In the genomic region with DNA sequence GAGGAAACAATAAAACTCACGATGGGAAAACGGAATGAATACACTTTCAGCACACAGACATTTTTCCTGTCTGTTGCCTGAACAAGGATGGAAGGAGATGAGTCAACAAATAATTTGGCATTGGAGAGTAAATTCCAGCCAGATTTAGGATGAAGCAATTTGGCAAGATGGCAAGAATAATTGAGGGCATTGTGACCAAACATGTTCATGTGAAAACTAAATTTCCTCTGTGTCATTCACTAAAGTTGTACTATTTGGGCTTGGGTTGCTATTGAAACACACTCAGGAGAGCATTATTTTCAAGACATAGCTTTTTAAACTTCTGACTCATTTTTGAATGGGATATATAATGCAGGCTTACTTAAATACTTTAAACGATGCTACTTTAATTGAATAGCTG, we compare ENCODE assay signal across 2 cellular contexts.
TF ChIP-seq lines count a peak whose summit lies in the region.

No MANE protein-coding gene starts in this region.

TF ChIP-seq in SK-N-SH treated with all-trans-retinoic acid at 6 μM for 48 hours, 23 proteins besides CTCF, POLR2A, EP300 and RAD21:
- TF ChIP-seq, protein P1, sequence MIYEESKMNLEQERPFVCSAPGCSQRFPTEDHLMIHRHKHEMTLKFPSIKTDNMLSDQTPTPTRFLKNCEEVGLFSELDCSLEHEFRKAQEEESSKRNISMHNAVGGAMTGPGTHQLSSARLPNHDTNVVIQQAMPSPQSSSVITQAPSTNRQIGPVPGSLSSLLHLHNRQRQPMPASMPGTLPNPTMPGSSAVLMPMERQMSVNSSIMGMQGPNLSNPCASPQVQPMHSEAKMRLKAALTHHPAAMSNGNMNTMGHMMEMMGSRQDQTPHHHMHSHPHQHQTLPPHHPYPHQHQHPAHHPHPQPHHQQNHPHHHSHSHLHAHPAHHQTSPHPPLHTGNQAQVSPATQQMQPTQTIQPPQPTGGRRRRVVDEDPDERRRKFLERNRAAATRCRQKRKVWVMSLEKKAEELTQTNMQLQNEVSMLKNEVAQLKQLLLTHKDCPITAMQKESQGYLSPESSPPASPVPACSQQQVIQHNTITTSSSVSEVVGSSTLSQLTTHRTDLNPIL (CRISPR knock-in tag; IDR thresholded peaks at IDR 0.05; ENCODE audit: low read depth) = no peak
- TF ChIP-seq ZNF70 (CRISPR knock-in tag; IDR thresholded peaks at IDR 0.05) (no peak), OSR1 (CRISPR knock-in tag; IDR thresholded peaks at IDR 0.05) (no peak), TCF4 (CRISPR knock-in tag; IDR thresholded peaks at IDR 0.05; ENCODE audit: borderline replicate concordance) (no peak), RARB (CRISPR knock-in tag; IDR thresholded peaks at IDR 0.05) (no peak), ZC3H10 (CRISPR knock-in tag; IDR thresholded peaks at IDR 0.05) (no peak), SNAI2 (CRISPR knock-in tag; IDR thresholded peaks at IDR 0.05) (no peak), ZFP30 (CRISPR knock-in tag; IDR thresholded peaks at IDR 0.05) (no peak), PPARA (CRISPR knock-in tag; IDR thresholded peaks at IDR 0.05; ENCODE audit: borderline replicate concordance) (no peak), CSDC2 (CRISPR knock-in tag; IDR thresholded peaks at IDR 0.05) (no peak), ZNF8 (CRISPR knock-in tag; IDR thresholded peaks at IDR 0.05) (no peak), GLIS3 (CRISPR knock-in tag; IDR thresholded peaks at IDR 0.05) (no peak), ISL1 (CRISPR knock-in tag; IDR thresholded peaks at IDR 0.05) (no peak), ESRRG (CRISPR knock-in tag; IDR thresholded peaks at IDR 0.05) (no peak), BACH2 (CRISPR knock-in tag; IDR thresholded peaks at IDR 0.05; ENCODE audit: borderline replicate concordance) (no peak)
- TF ChIP-seq, protein P2, sequence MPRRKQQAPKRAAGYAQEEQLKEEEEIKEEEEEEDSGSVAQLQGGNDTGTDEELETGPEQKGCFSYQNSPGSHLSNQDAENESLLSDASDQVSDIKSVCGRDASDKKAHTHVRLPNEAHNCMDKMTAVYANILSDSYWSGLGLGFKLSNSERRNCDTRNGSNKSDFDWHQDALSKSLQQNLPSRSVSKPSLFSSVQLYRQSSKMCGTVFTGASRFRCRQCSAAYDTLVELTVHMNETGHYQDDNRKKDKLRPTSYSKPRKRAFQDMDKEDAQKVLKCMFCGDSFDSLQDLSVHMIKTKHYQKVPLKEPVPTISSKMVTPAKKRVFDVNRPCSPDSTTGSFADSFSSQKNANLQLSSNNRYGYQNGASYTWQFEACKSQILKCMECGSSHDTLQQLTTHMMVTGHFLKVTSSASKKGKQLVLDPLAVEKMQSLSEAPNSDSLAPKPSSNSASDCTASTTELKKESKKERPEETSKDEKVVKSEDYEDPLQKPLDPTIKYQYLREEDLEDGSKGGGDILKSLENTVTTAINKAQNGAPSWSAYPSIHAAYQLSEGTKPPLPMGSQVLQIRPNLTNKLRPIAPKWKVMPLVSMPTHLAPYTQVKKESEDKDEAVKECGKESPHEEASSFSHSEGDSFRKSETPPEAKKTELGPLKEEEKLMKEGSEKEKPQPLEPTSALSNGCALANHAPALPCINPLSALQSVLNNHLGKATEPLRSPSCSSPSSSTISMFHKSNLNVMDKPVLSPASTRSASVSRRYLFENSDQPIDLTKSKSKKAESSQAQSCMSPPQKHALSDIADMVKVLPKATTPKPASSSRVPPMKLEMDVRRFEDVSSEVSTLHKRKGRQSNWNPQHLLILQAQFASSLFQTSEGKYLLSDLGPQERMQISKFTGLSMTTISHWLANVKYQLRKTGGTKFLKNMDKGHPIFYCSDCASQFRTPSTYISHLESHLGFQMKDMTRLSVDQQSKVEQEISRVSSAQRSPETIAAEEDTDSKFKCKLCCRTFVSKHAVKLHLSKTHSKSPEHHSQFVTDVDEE (CRISPR knock-in tag; IDR thresholded peaks at IDR 0.05) = no peak
- TF ChIP-seq, protein P3, sequence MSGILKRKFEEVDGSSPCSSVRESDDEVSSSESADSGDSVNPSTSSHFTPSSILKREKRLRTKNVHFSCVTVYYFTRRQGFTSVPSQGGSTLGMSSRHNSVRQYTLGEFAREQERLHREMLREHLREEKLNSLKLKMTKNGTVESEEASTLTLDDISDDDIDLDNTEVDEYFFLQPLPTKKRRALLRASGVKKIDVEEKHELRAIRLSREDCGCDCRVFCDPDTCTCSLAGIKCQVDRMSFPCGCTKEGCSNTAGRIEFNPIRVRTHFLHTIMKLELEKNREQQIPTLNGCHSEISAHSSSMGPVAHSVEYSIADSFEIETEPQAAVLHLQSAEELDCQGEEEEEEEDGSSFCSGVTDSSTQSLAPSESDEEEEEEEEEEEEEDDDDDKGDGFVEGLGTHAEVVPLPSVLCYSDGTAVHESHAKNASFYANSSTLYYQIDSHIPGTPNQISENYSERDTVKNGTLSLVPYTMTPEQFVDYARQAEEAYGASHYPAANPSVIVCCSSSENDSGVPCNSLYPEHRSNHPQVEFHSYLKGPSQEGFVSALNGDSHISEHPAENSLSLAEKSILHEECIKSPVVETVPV (CRISPR knock-in tag; IDR thresholded peaks at IDR 0.05) = no peak
- TF ChIP-seq, protein P4, sequence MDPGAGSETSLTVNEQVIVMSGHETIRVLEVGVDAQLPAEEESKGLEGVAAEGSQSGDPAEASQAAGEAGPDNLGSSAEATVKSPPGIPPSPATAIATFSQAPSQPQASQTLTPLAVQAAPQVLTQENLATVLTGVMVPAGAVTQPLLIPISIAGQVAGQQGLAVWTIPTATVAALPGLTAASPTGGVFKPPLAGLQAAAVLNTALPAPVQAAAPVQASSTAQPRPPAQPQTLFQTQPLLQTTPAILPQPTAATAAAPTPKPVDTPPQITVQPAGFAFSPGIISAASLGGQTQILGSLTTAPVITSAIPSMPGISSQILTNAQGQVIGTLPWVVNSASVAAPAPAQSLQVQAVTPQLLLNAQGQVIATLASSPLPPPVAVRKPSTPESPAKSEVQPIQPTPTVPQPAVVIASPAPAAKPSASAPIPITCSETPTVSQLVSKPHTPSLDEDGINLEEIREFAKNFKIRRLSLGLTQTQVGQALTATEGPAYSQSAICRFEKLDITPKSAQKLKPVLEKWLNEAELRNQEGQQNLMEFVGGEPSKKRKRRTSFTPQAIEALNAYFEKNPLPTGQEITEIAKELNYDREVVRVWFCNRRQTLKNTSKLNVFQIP (CRISPR knock-in tag; IDR thresholded peaks at IDR 0.05; ENCODE audit: borderline replicate concordance, low read depth) = no peak

TF ChIP-seq in SK-N-SH, 30 proteins besides CTCF, POLR2A, EP300 and RAD21 (continued from another document):
- TF ChIP-seq, protein P5, sequence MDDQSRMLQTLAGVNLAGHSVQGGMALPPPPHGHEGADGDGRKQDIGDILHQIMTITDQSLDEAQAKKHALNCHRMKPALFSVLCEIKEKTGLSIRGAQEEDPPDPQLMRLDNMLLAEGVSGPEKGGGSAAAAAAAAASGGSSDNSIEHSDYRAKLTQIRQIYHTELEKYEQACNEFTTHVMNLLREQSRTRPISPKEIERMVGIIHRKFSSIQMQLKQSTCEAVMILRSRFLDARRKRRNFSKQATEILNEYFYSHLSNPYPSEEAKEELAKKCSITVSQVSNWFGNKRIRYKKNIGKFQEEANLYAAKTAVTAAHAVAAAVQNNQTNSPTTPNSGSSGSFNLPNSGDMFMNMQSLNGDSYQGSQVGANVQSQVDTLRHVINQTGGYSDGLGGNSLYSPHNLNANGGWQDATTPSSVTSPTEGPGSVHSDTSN (IDR thresholded peaks at IDR 0.05) = no peak
- no peak for TF ChIP-seq RXRA (IDR thresholded peaks at IDR 0.05; ENCODE audit: borderline replicate concordance, low read depth)
- TF ChIP-seq FOXJ3 (CRISPR knock-in tag; IDR thresholded peaks at IDR 0.05) = no peak
- TF ChIP-seq, protein P6, sequence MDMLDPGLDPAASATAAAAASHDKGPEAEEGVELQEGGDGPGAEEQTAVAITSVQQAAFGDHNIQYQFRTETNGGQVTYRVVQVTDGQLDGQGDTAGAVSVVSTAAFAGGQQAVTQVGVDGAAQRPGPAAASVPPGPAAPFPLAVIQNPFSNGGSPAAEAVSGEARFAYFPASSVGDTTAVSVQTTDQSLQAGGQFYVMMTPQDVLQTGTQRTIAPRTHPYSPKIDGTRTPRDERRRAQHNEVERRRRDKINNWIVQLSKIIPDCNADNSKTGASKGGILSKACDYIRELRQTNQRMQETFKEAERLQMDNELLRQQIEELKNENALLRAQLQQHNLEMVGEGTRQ (IDR thresholded peaks at IDR 0.05; ENCODE audit: borderline replicate concordance, low read depth, low read length) = no peak
- no peak for TF ChIP-seq RCOR1 (IDR thresholded peaks at IDR 0.05; ENCODE audit: low read length)
- no peak for TF ChIP-seq NRF1 (IDR thresholded peaks at IDR 0.05; ENCODE audit: low read depth, low read length)
- TF ChIP-seq JUND (IDR thresholded peaks at IDR 0.05) = no peak
- no peak for TF ChIP-seq FOXM1 (IDR thresholded peaks at IDR 0.05; ENCODE audit: low read depth)
- no peak for TF ChIP-seq NFIC (IDR thresholded peaks at IDR 0.05; ENCODE audit: borderline replicate concordance)
